ENCODE assay signal across 16 cellular contexts in genomic region chr2:237408280-237408679, GRCh38. TPM values are rescaled to one million over a fixed set of nuclear protein-coding genes. Genes with fewer than 3 reads are reported as not detected.
DNase-seq lines count a peak whose midpoint lies in the region; ATAC-seq and TF ChIP-seq lines count a peak whose summit lies in the region.
"Had no signal": no experiment of that assay in that cellular context is flagged by ENCODE, and none has a peak within 500 bp of the region (broad histone marks: within the 10 kb centered on the region; RNA-seq: fewer than 3 reads in every experiment).

No MANE protein-coding gene starts in this region.

- TF ChIP-seq EP300 in SK-N-SH (IDR thresholded peaks at IDR 0.05; ENCODE audit: borderline replicate concordance in 1 of 2, low read depth in 1 of 2, low read length in 1 of 2) (no peak), ovary (IDR thresholded peaks at IDR 0.05) (no peak)

- H3K27me3 ChIP-seq in SK-N-SH (ENCODE audit: insufficient read depth) (no peaks in the 10 kb centered on the region), ovary (no peaks in the 10 kb centered on the region), upper lobe of right lung (no peaks in the 10 kb centered on the region)

- peaks cover 7% of the 10 kb centered on the region for H3F3A ChIP-seq in SK-N-SH (replicated peaks; ENCODE audit: insufficient read depth)

- TF ChIP-seq RAD21 in SK-N-SH (IDR thresholded peaks at IDR 0.05; ENCODE audit: low read length), result no peak; the same call in 1 of the 2 replicates

- H3K4me1 Mint-ChIP-seq in type B pancreatic cell (ENCODE audit: unreplicated experiment), result peaks cover 26% of the 10 kb centered on the region

- no peak overlapping the region for H3K4me2 ChIP-seq in SK-N-SH

- intact Hi-C loops in ovary (cut with DNase I), result no loop called here
- intact Hi-C loops in upper lobe of right lung (cut with DNase I), result no loop called here

- H3K36me3 ChIP-seq in SK-N-SH (replicated peaks in 1 of 2; ENCODE audit: control insufficient read depth in 1 of 2, insufficient read depth in 2 of 2, low read length in 1 of 2) (no peaks in the 10 kb centered on the region), ovary (no peaks in the 10 kb centered on the region), upper lobe of right lung (no peaks in the 10 kb centered on the region)

- 0 out of 2 replicates have a peak overlapping the region, but pooled peaks have one; percentile 17 for H2AFZ ChIP-seq in SK-N-SH (ENCODE audit: low read depth)

- no peak overlapping the region for H3K4me3 ChIP-seq in SK-N-SH (ENCODE audit: low read depth in 2 of 2, low read length in 1 of 2)
- peak overlapping the region; percentile 59 for H3K4me3 ChIP-seq in fibroblast of the aortic adventitia (ENCODE audit: low read depth, low read length)
- peak overlapping the region; percentile 22 for H3K4me3 ChIP-seq in ovary
- no peak overlapping the region for H3K4me3 ChIP-seq in upper lobe of right lung

- peaks cover 5% of the 10 kb centered on the region for H3K9me3 Mint-ChIP-seq in type B pancreatic cell
- H3K9me3 Mint-ChIP-seq: stimulated activated naive CD8-positive, alpha-beta T cell treated with anti-CD3 and anti-CD28 coated beads, Interleukin-15, Interleukin-2, amounts not matched to agents 100 ng/mL and 50 ng/mL, for 24 hours had no signal

- no peak overlapping the region for H3K27ac Mint-ChIP-seq in type B pancreatic cell
- H3K27ac Mint-ChIP-seq: stimulated activated naive CD8-positive, alpha-beta T cell treated with anti-CD3 and anti-CD28 coated beads, Interleukin-15, Interleukin-2, amounts not matched to agents 100 ng/mL and 50 ng/mL, for 24 hours had no signal

- no peak overlapping the region for H3K9ac ChIP-seq in SK-N-SH

- CTCF ChIA-PET in SK-N-SH (lab: Yijun Ruan, JAX), result interaction anchor here (0.7 to 6.8 kb wide), 7 partner anchors 14 to 315 kb away, joined by 3 to 57 read pairs (median 24); no protein-coding TSS in a partner anchor

- 91% methylated on average over 8 of the region's 8 CpGs for WGBS in SK-N-SH (ENCODE audit: low lambda C conversion rate)
- 18 to 35% (median 27%) methylated on average over 8 of the region's 8 CpGs for WGBS in ovary, 3 donors

- no peak for TF ChIP-seq CTCF in SK-N-SH (IDR thresholded peaks at IDR 0.05)
- TF ChIP-seq CTCF in fibroblast of the aortic adventitia (IDR thresholded peaks at IDR 0.05; ENCODE audit: insufficient read depth, low read length), result no peak
- no peak for TF ChIP-seq CTCF in ovary (IDR thresholded peaks at IDR 0.05)
- TF ChIP-seq CTCF in upper lobe of right lung (IDR thresholded peaks at IDR 0.05), result no peak
- no peak for TF ChIP-seq CTCF in type B pancreatic cell (conservative IDR thresholded peaks at IDR 0.05)

- no peaks in the 10 kb centered on the region for H4K20me1 ChIP-seq in SK-N-SH (ENCODE audit: insufficient read depth)

- H3K9me3 ChIP-seq in SK-N-SH (no peaks in the 10 kb centered on the region), ovary (no peaks in the 10 kb centered on the region), upper lobe of right lung (no peaks in the 10 kb centered on the region)

- peaks cover 59% of the 10 kb centered on the region for H3K79me2 ChIP-seq in SK-N-SH (ENCODE audit: insufficient read depth)

- H3K4me3 Mint-ChIP-seq in type B pancreatic cell, result no peak overlapping the region
- H3K4me3 Mint-ChIP-seq: stimulated activated naive CD8-positive, alpha-beta T cell treated with anti-CD3 and anti-CD28 coated beads, Interleukin-15, Interleukin-2, amounts not matched to agents 100 ng/mL and 50 ng/mL, for 24 hours had no signal

- no peak for TF ChIP-seq POLR2A in ovary (IDR thresholded peaks at IDR 0.05)

- POLR2A ChIA-PET in SK-N-SH (lab: Yijun Ruan, JAX), result no interaction called here

- ATAC-seq in SK-N-SH treated with all-trans-retinoic acid at 6 μM for 48 hours (no peak), upper lobe of right lung (no peak)

- DNase-seq in SK-N-SH, result no peak
- DNase-seq in fibroblast of the aortic adventitia (ENCODE audit: low read depth), result peak; percentile 81
- DNase-seq in ovary, result peak in 3 of 5 donors; percentile 34 to 42 (median 35)
- DNase-seq in upper lobe of right lung, result no peak
- DNase-seq in NCI-H1092 treated with DMSO at 0.1 percent for 48 hours (lab: John Stamatoyannopoulos, UW), result no peak
- no peak for DNase-seq in iPS-NIHi7 (ENCODE audit: extremely low spot score)
- DNase-seq in type B pancreatic cell (ENCODE audit: extremely low spot score, unreplicated experiment), result no peak
- DNase-seq: activated CD4-positive, alpha-beta T cell treated with anti-CD3 and anti-CD28 coated beads, Interleukin-2, amount 50 U/mL, for 1 hour; activated effector memory CD4-positive, alpha-beta T cell treated with anti-CD3 and anti-CD28 coated beads, Interleukin-2, amount 50 U/mL, for 16 hours; kidney glomerular epithelial cell; NCI-H2107; nucleus accumbens; stimulated activated CD4-positive, alpha-beta T cell treated with anti-CD3 and anti-CD28 coated beads, Interleukin-4, amount 100 ng/mL, for 4 hours had no signal

- peaks cover 37% of the 10 kb centered on the region for H3K27me3 Mint-ChIP-seq in type B pancreatic cell

- no peaks in the 10 kb centered on the region for H3K36me3 Mint-ChIP-seq in type B pancreatic cell

- H3K27ac ChIP-seq in SK-N-SH (ENCODE audit: low read depth in 2 of 2, low read length in 1 of 2) (peak overlapping the region; percentile 16 to 80), ovary (peak overlapping the region; percentile 27 to 88), upper lobe of right lung (peak overlapping the region; percentile 36)
- H3K27ac ChIP-seq: 22Rv1 had no signal

- H3K4me1 ChIP-seq in SK-N-SH (ENCODE audit: control insufficient read depth in 1 of 2, insufficient read depth in 2 of 2, low read depth in 1 of 2, low read length in 1 of 2) (peaks cover 7 to 23% of the 10 kb centered on the region in 2 experiments), ovary (ENCODE audit: insufficient read depth) (peaks cover 17% of the 10 kb centered on the region), upper lobe of right lung (no peaks in the 10 kb centered on the region)

- no peaks in the 10 kb centered on the region for H3K9me2 ChIP-seq in SK-N-SH

TF ChIP-seq in SK-N-SH, 30 proteins besides CTCF, POLR2A, EP300 and RAD21 (continues in another document):
- TF ChIP-seq RCOR1 (IDR thresholded peaks at IDR 0.05; ENCODE audit: low read length) (no peak), NRF1 (IDR thresholded peaks at IDR 0.05; ENCODE audit: low read depth, low read length) (no peak), TAF1 (IDR thresholded peaks at IDR 0.05; ENCODE audit: borderline replicate concordance, low read depth, low read length) (no peak), MEF2A (IDR thresholded peaks at IDR 0.05; ENCODE audit: borderline replicate concordance, low read depth) (no peak), EZH2phosphoT487 (IDR thresholded peaks at IDR 0.05; ENCODE audit: borderline replicate concordance, low read depth) (no peak), FOXJ3 (CRISPR knock-in tag; IDR thresholded peaks at IDR 0.05) (no peak), NFIC (IDR thresholded peaks at IDR 0.05; ENCODE audit: borderline replicate concordance) (no peak), MAX (IDR thresholded peaks at IDR 0.05; ENCODE audit: low read depth) (no peak), CHD2 (IDR thresholded peaks at IDR 0.05; ENCODE audit: low read length, partially characterized antibody) (no peak)

TF ChIP-seq in SK-N-SH treated with all-trans-retinoic acid at 6 μM for 48 hours, 23 proteins besides CTCF, POLR2A, EP300 and RAD21 (continues in another document):
- TF ChIP-seq CSRNP3 (CRISPR knock-in tag; IDR thresholded peaks at IDR 0.05) (no peak), ZC3H10 (CRISPR knock-in tag; IDR thresholded peaks at IDR 0.05) (no peak), GLIS3 (CRISPR knock-in tag; IDR thresholded peaks at IDR 0.05) (no peak), ZNF70 (CRISPR knock-in tag; IDR thresholded peaks at IDR 0.05) (no peak), TSHZ2 (CRISPR knock-in tag; IDR thresholded peaks at IDR 0.05) (no peak), ESRRG (CRISPR knock-in tag; IDR thresholded peaks at IDR 0.05) (no peak)

RNA-seq across cellular contexts. Expression of gene COL6A3, which starts 5.7 kb away (rescaled TPM):
- polyA plus RNA-seq in SK-N-SH (2012; rRNA removed) (10.7 and 18.5 TPM in 2 replicates), ovary (100 to 1,000 TPM; 105 to 356 TPM)
- polyA plus RNA-seq in SK-N-SH (2012; cell fraction: cytosol; rRNA removed), result 9.2 and 11.4 TPM in 2 replicates
- polyA plus RNA-seq in SK-N-SH (2012; cell fraction: nucleus; rRNA removed), result 16.1 and 17.7 TPM in 2 replicates
- total RNA-seq in fibroblast of the aortic adventitia (ENCODE audit: low replicate concordance) (1,372 and 1,478 TPM in 2 replicates), ovary (100 to 1,000 TPM; 113 to 520 (median 431) TPM), upper lobe of right lung (119 TPM), type B pancreatic cell (ENCODE audit: low replicate concordance) (4.7 and 157 TPM in 2 replicates)

Comparison
In these comparisons a context has a peak if more than half of its experiments do, and no peak if none do; other contexts are left out.
1. DNase-seq: peak in fibroblast of the aortic adventitia (single experiment) and ovary (3 of 5); none in SK-N-SH (single experiment), upper lobe of right lung (single experiment), NCI-H1092 treated with DMSO at 0.1 percent for 48 hours (single experiment), iPS-NIHi7 (single experiment) and type B pancreatic cell (single experiment).
2. H3K4me3 ChIP-seq: peak in fibroblast of the aortic adventitia (single experiment) and ovary (single experiment); none in SK-N-SH (0 of 2) and upper lobe of right lung (single experiment).
3. Peak in every context shown above with its lines, with median percentiles within 50 percentile points of each other: H3K27ac ChIP-seq.